ENCODE assay signal across 23 cellular contexts in the genomic region with DNA sequence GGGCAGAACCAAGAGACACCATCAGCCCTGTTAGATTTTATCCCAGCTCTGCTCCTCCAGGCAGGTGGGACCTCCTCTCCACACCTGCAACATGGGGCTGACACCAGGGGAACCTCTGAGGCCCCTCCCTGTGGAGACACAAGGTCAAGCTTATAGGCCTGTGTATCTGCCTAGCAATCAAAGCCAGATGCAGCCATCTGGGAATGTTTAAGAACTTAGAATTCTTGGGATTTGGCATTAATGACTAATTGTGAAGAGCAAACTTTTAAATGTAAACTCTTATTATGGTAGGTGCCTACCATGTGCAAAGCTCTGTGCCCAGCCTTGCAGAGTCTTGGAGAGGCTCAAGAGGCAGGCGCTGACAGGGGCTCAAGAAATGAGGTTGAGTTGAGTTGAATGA. TPM values are rescaled to one million over a fixed set of nuclear protein-coding genes. Genes with fewer than 3 reads are reported as not detected.
A peak's percentile ranks its signal among the peaks of the same experiment; 100 is the strongest.
DNase-seq lines count a peak whose midpoint lies in the region; ATAC-seq lines count a peak whose summit lies in the region.
"Had no signal": no experiment of that assay in that cellular context is flagged by ENCODE, and none has a peak within 500 bp of the region (broad histone marks: within the 10 kb centered on the region; RNA-seq: fewer than 3 reads in every experiment).

No MANE protein-coding gene starts in this region.

- no peak overlapping the region for H2AFZ ChIP-seq in Karpas-422 (ENCODE audit: low read length)

- no peaks in the 10 kb centered on the region for H3K9me3 ChIP-seq in Karpas-422 (ENCODE audit: low read length)

- no peaks in the 10 kb centered on the region for H3K27me3 ChIP-seq in Karpas-422 (ENCODE audit: low read length)

- H3K27me3 Mint-ChIP-seq in activated T-helper 1 cell treated with anti-CD3 and anti-CD28 coated beads, Interleukin-12 subunit alpha, Interleukin-12 subunit beta, Interleukin-2, Interleukin-4 antibody, amounts not matched to agents 30 ng/mL and 10 ng/mL and 1 ng/mL, durations not matched to agents 14 hours and 24 hours and 36 hours (ENCODE audit: insufficient read depth): peaks cover 6% of the 10 kb centered on the region

- H3K9me3 Mint-ChIP-seq in activated T-helper 1 cell treated with anti-CD3 and anti-CD28 coated beads, Interleukin-12 subunit alpha, Interleukin-12 subunit beta, Interleukin-2, Interleukin-4 antibody, amounts not matched to agents 30 ng/mL and 10 ng/mL and 1 ng/mL, durations not matched to agents 14 hours and 24 hours and 36 hours: no peaks in the 10 kb centered on the region

- H4K20me1 ChIP-seq in Karpas-422 (ENCODE audit: insufficient read depth, low read depth, low read length): no peaks in the 10 kb centered on the region

- no peaks in the 10 kb centered on the region for H3K36me3 Mint-ChIP-seq in activated T-helper 1 cell treated with anti-CD3 and anti-CD28 coated beads, Interleukin-12 subunit alpha, Interleukin-12 subunit beta, Interleukin-2, Interleukin-4 antibody, amounts not matched to agents 30 ng/mL and 10 ng/mL and 1 ng/mL, durations not matched to agents 14 hours and 24 hours and 36 hours (ENCODE audit: low read depth)

- no peak overlapping the region for H3K27ac ChIP-seq in Karpas-422 (ENCODE audit: low read length)
- H3K27ac ChIP-seq: C4-2B, KMS-11 had no signal

- peak; percentile 53 for DNase-seq in AG08395 (ENCODE audit: low spot score)
- peak; percentile 10 for DNase-seq in GM04504 (ENCODE audit: low read depth)
- no peak for DNase-seq in activated T-helper 1 cell treated with anti-CD3 and anti-CD28 coated beads, Interleukin-12 subunit alpha, Interleukin-12 subunit beta, Interleukin-2, Interleukin-4 antibody, amounts not matched to agents 30 ng/mL and 10 ng/mL and 1 ng/mL, durations not matched to agents 14 hours and 24 hours and 36 hours (ENCODE audit: low spot score)
- peak; percentile 59 for DNase-seq in fibroblast of peridontal ligament (ENCODE audit: extremely low read depth)
- DNase-seq in Karpas-422: no peak
- no peak for DNase-seq in NCI-H2029 treated with DMSO at 0.1 percent for 48 hours (lab: John Stamatoyannopoulos, UW)
- DNase-seq in effector CD4-positive, alpha-beta T cell: no peak
- DNase-seq: 8988T, AML-193, NCI-H1417, NCI-H187, NCI-H2227 treated with DMSO at 0.1 percent for 48 hours, NCI-H510A treated with DMSO at 0.1 percent for 48 hours, NCI-H774, PC-3, RPMI8226, SHP77 treated with DMSO at 0.1 percent for 48 hours had no signal

- no peaks in the 10 kb centered on the region for H3K36me3 ChIP-seq in Karpas-422 (ENCODE audit: insufficient read depth, low read length)

- H3K4me3 Mint-ChIP-seq in activated T-helper 1 cell treated with anti-CD3 and anti-CD28 coated beads, Interleukin-12 subunit alpha, Interleukin-12 subunit beta, Interleukin-2, Interleukin-4 antibody, amounts not matched to agents 30 ng/mL and 10 ng/mL and 1 ng/mL, durations not matched to agents 14 hours and 24 hours and 36 hours: no peak overlapping the region

- no peaks in the 10 kb centered on the region for H3K4me1 Mint-ChIP-seq in activated T-helper 1 cell treated with anti-CD3 and anti-CD28 coated beads, Interleukin-12 subunit alpha, Interleukin-12 subunit beta, Interleukin-2, Interleukin-4 antibody, amounts not matched to agents 30 ng/mL and 10 ng/mL and 1 ng/mL, durations not matched to agents 14 hours and 24 hours and 36 hours (ENCODE audit: low read depth)

- H3K4me1 ChIP-seq in Karpas-422 (ENCODE audit: low read length): no peaks in the 10 kb centered on the region

- H3K79me2 ChIP-seq in Karpas-422 (ENCODE audit: low read length): no peaks in the 10 kb centered on the region

- no peak overlapping the region for H3K9ac ChIP-seq in Karpas-422 (ENCODE audit: low read length)
- H3K9ac ChIP-seq: KMS-11 had no signal

- H3K4me3 ChIP-seq in Karpas-422 (ENCODE audit: low read length): no peak overlapping the region

- no peaks in the 10 kb centered on the region for H3K9me2 ChIP-seq in Karpas-422 (replicated peaks; ENCODE audit: insufficient read depth, low read length)

- no peak for ATAC-seq in GM21723 (IDR thresholded peaks at IDR 0.05; ENCODE audit: unreplicated experiment)
- ATAC-seq: HCT116, HepG2, PC-3 had no signal

- intact Hi-C loops in activated T-helper 1 cell treated with anti-CD3 and anti-CD28 coated beads, Interleukin-12 subunit alpha, Interleukin-12 subunit beta, Interleukin-2, Interleukin-4 antibody, amounts not matched to agents 30 ng/mL and 10 ng/mL and 1 ng/mL, durations not matched to agents 14 hours and 24 hours and 36 hours (cut with micrococcal nuclease): no loop called here

- H3K4me2 ChIP-seq in Karpas-422 (ENCODE audit: low read depth, low read length, poor library complexity, severe bottlenecking): no peak overlapping the region
- H3K4me2 ChIP-seq: KMS-11 had no signal

- peak overlapping the region; percentile 4 for H3K27ac Mint-ChIP-seq in activated T-helper 1 cell treated with anti-CD3 and anti-CD28 coated beads, Interleukin-12 subunit alpha, Interleukin-12 subunit beta, Interleukin-2, Interleukin-4 antibody, amounts not matched to agents 30 ng/mL and 10 ng/mL and 1 ng/mL, durations not matched to agents 14 hours and 24 hours and 36 hours

RNA-seq across cellular contexts. Expression of a gene that starts 52.1 kb away (rescaled TPM):
- total RNA-seq in activated T-helper 1 cell treated with anti-CD3 and anti-CD28 coated beads, Interleukin-12 subunit alpha, Interleukin-12 subunit beta, Interleukin-2, Interleukin-4 antibody, amounts not matched to agents 30 ng/mL and 10 ng/mL and 1 ng/mL, durations not matched to agents 14 hours and 24 hours and 36 hours: not detected in 2 replicates
- not detected in 2 replicates for total RNA-seq in Karpas-422 (2014; rRNA removed; shearing (Covaris generic); ENCODE audit: low replicate concordance)
- total RNA-seq: HepG2, M059J, PC-3 had no signal

Comparison
In these comparisons a context has a peak if more than half of its experiments do, and no peak if none do; other contexts are left out.
1. DNase-seq: peak in AG08395 (single experiment), GM04504 (single experiment) and fibroblast of peridontal ligament (single experiment); none in activated T-helper 1 cell treated with anti-CD3 and anti-CD28 coated beads, Interleukin-12 subunit alpha, Interleukin-12 subunit beta, Interleukin-2, Interleukin-4 antibody, amounts not matched to agents 30 ng/mL and 10 ng/mL and 1 ng/mL, durations not matched to agents 14 hours and 24 hours and 36 hours (single experiment), Karpas-422 (single experiment), NCI-H2029 treated with DMSO at 0.1 percent for 48 hours (single experiment) and effector CD4-positive, alpha-beta T cell (single experiment).